In genomic region chr13:100059827-100060226, GRCh38 we compare ENCODE assay signal across 36 cellular contexts.
"Had no signal": no experiment of that assay in that cellular context is flagged by ENCODE, and none has a peak within 500 bp of the region (broad histone marks: within the 10 kb centered on the region; RNA-seq: fewer than 3 reads in every experiment).

No MANE protein-coding gene starts in this region.

- H3K27me3 ChIP-seq: body of pancreas, brain microvascular endothelial cell, breast epithelium had no signal

- H3K27ac Mint-ChIP-seq: activated B cell treated with CpG ODN at 0.5 μM for 24 hours; activated CD4-positive, alpha-beta memory T cell treated with anti-CD3 and anti-CD28 coated beads for 36 hours; activated CD4-positive, alpha-beta T cell treated with anti-CD3 and anti-CD28 coated beads, Interleukin-2, amount 10 ng/mL, durations not matched to agents 24 days and 14 days; activated CD8-positive, alpha-beta memory T cell treated with anti-CD3 and anti-CD28 coated beads, Interleukin-2, amount 10 ng/mL, durations not matched to agents 7 days and 5 days; activated CD8-positive, alpha-beta T cell treated with anti-CD3 and anti-CD28 coated beads, Interleukin-2, amount 10 ng/mL, durations not matched to agents 7 days and 5 days; activated naive CD4-positive, alpha-beta T cell treated with anti-CD3 and anti-CD28 coated beads for 36 hours; activated naive CD8-positive, alpha-beta T cell; activated naive CD8-positive, alpha-beta T cell treated with anti-CD3 and anti-CD28 coated beads, Interleukin-2, amount 10 ng/mL, durations not matched to agents 7 days and 5 days; activated naive CD8-positive, alpha-beta T cell treated with anti-CD3 and anti-CD28 coated beads, Interleukin-2, amount 50 U/mL, for 24 hours; activated T-cell treated with anti-CD3 and anti-CD28 coated beads, Interleukin-2, amount 50 U/mL, for 24 hours; activated T-helper 2 cell treated with anti-CD3 and anti-CD28 coated beads, Interferon-gamma antibody, Interleukin-2, Interleukin-4, amounts not matched to agents 10 μg/mL and 5 μg/mL and 100 μg/mL, durations not matched to agents 14 hours and 24 hours and 36 hours; T-helper 1 cell treated with Interleukin-12 subunit alpha and Interleukin-12 subunit beta and Interleukin-4 antibody, amounts not matched to agents 30 μg/mL and 1 μg/mL, for 36 hours; T-helper 2 cell treated with Interferon-gamma antibody and Interleukin-4, amounts not matched to agents 5 μg/mL and 100 μg/mL, for 36 hours had no signal

- ATAC-seq: activated CD8-positive, alpha-beta memory T cell treated with anti-CD3 and anti-CD28 coated beads, Interleukin-2, amount 10 ng/mL, durations not matched to agents 7 days and 5 days; activated CD8-positive, alpha-beta T cell treated with anti-CD3 and anti-CD28 coated beads, Interleukin-2, amount 10 ng/mL, durations not matched to agents 7 days and 5 days; activated naive CD8-positive, alpha-beta T cell treated with anti-CD3 and anti-CD28 coated beads, Interleukin-2, amount 50 U/mL, for 24 hours; body of pancreas had no signal

- DNase-seq: activated B cell treated with CpG ODN at 0.5 μM for 24 hours; activated CD4-positive, alpha-beta memory T cell treated with anti-CD3 and anti-CD28 coated beads for 36 hours; activated CD4-positive, alpha-beta T cell treated with anti-CD3 and anti-CD28 coated beads for 4 hours; activated CD4-positive, alpha-beta T cell treated with anti-CD3 and anti-CD28 coated beads, Interleukin-2, amount 10 ng/mL, durations not matched to agents 24 days and 14 days; activated CD4-positive, alpha-beta T cell treated with anti-CD3 and anti-CD28 coated beads, Interleukin-2, amount 50 U/mL, for 1 hour; activated CD4-positive, alpha-beta T cell treated with anti-CD3 and anti-CD28 coated beads, Interleukin-2, amount 50 U/mL, for 4 hours; activated CD4-positive, CD25-positive, alpha-beta regulatory T cell treated with anti-CD3 and anti-CD28 coated beads, Interleukin-2, amount 50 U/mL, for 72 hours; activated CD8-positive, alpha-beta memory T cell treated with anti-CD3 and anti-CD28 coated beads for 24 hours; activated CD8-positive, alpha-beta memory T cell treated with anti-CD3 and anti-CD28 coated beads, Interleukin-2, amount 10 ng/mL, durations not matched to agents 7 days and 5 days; activated CD8-positive, alpha-beta memory T cell treated with anti-CD3 and anti-CD28 coated beads, Interleukin-2, amount 50 U/mL, for 48 hours; activated CD8-positive, alpha-beta T cell treated with anti-CD3 and anti-CD28 coated beads, Interleukin-2, amount 10 ng/mL, durations not matched to agents 7 days and 5 days; activated effector memory CD4-positive, alpha-beta T cell treated with Interleukin-2 at 50 U/mL for 16 hours; activated gamma-delta T cell; activated naive CD4-positive, alpha-beta T cell treated with anti-CD3 and anti-CD28 coated beads for 36 hours; activated naive CD8-positive, alpha-beta T cell treated with anti-CD3 and anti-CD28 coated beads, Interleukin-2, amount 10 ng/mL, durations not matched to agents 7 days and 5 days; activated naive CD8-positive, alpha-beta T cell treated with anti-CD3 and anti-CD28 coated beads, Interleukin-2, amount 50 U/mL, for 24 hours; activated T-cell treated with anti-CD3 and anti-CD28 coated beads, Interleukin-2, amount 50 U/mL, for 24 hours; activated T-cell treated with anti-CD3 and anti-CD28 coated beads, Interleukin-2, amount 50 U/mL, for 48 hours; amygdala; aorta; body of pancreas; brain microvascular endothelial cell; central memory CD4-positive, alpha-beta T cell; T-helper 1 cell; T-helper 2 cell; T-helper 9 cell had no signal

- H3K9me3 ChIP-seq: breast epithelium had no signal

- H3K4me3 ChIP-seq: body of pancreas, breast epithelium had no signal

- H3K27ac ChIP-seq: body of pancreas, brain microvascular endothelial cell, breast epithelium, VCaP had no signal

- H3K27me3 Mint-ChIP-seq: activated CD4-positive, alpha-beta memory T cell treated with anti-CD3 and anti-CD28 coated beads for 36 hours had no signal

- FAIRE-seq: astrocyte, colon, TTC549 had no signal

- H3K36me3 Mint-ChIP-seq: activated naive CD8-positive, alpha-beta T cell had no signal

- H3K4me1 Mint-ChIP-seq: activated B cell treated with CpG ODN at 0.5 μM for 24 hours; activated CD4-positive, alpha-beta T cell treated with anti-CD3 and anti-CD28 coated beads, Interleukin-2, amount 10 ng/mL, durations not matched to agents 24 days and 14 days; activated CD8-positive, alpha-beta memory T cell treated with anti-CD3 and anti-CD28 coated beads, Interleukin-2, amount 10 ng/mL, durations not matched to agents 7 days and 5 days; activated naive CD4-positive, alpha-beta T cell treated with anti-CD3 and anti-CD28 coated beads, Interleukin-2, amount 50 U/mL, for 24 hours; activated naive CD8-positive, alpha-beta T cell treated with anti-CD3 and anti-CD28 coated beads, Interleukin-2, amount 10 ng/mL, durations not matched to agents 7 days and 5 days; activated naive CD8-positive, alpha-beta T cell treated with anti-CD3 and anti-CD28 coated beads, Interleukin-2, amount 50 U/mL, for 24 hours had no signal

- H3K36me3 ChIP-seq: brain microvascular endothelial cell, breast epithelium had no signal

- H3K4me3 Mint-ChIP-seq: activated B cell treated with CpG ODN at 0.5 μM for 24 hours; activated CD4-positive, alpha-beta memory T cell treated with anti-CD3 and anti-CD28 coated beads for 36 hours; activated CD4-positive, alpha-beta T cell treated with anti-CD3 and anti-CD28 coated beads, Interleukin-2, amount 10 ng/mL, durations not matched to agents 24 days and 14 days; activated CD8-positive, alpha-beta memory T cell treated with anti-CD3 and anti-CD28 coated beads, Interleukin-2, amount 10 ng/mL, durations not matched to agents 7 days and 5 days; activated CD8-positive, alpha-beta T cell treated with anti-CD3 and anti-CD28 coated beads, Interleukin-2, amount 10 ng/mL, durations not matched to agents 7 days and 5 days; activated naive CD4-positive, alpha-beta T cell treated with anti-CD3 and anti-CD28 coated beads for 36 hours; activated naive CD4-positive, alpha-beta T cell treated with anti-CD3 and anti-CD28 coated beads, Interleukin-2, amount 50 U/mL, for 24 hours; activated naive CD8-positive, alpha-beta T cell; activated naive CD8-positive, alpha-beta T cell treated with anti-CD3 and anti-CD28 coated beads, Interleukin-2, amount 10 ng/mL, durations not matched to agents 7 days and 5 days; activated naive CD8-positive, alpha-beta T cell treated with anti-CD3 and anti-CD28 coated beads, Interleukin-2, amount 50 U/mL, for 24 hours; activated T-cell treated with anti-CD3 and anti-CD28 coated beads, Interleukin-2, amount 50 U/mL, for 24 hours; T-helper 1 cell treated with Interleukin-12 subunit alpha and Interleukin-12 subunit beta and Interleukin-4 antibody, amounts not matched to agents 30 μg/mL and 1 μg/mL, for 36 hours; T-helper 2 cell treated with Interferon-gamma antibody and Interleukin-4, amounts not matched to agents 5 μg/mL and 100 μg/mL, for 36 hours had no signal

- H3K4me1 ChIP-seq: body of pancreas, breast epithelium had no signal

- H3K9me3 Mint-ChIP-seq: activated naive CD4-positive, alpha-beta T cell treated with anti-CD3 and anti-CD28 coated beads, Interleukin-2, amount 50 U/mL, for 24 hours had no signal
